37 cellular contexts compared by ENCODE assay signal in genomic region chr9:11257992-11258391, GRCh38.
"Had no signal": no experiment of that assay in that cellular context is flagged by ENCODE, and none has a peak within 500 bp of the region (broad histone marks: within the 10 kb centered on the region; RNA-seq: fewer than 3 reads in every experiment).

No MANE protein-coding gene starts in this region.

- H2AFZ ChIP-seq: PC-9 had no signal

- H3K4me1 ChIP-seq: ascending aorta, body of pancreas, breast epithelium had no signal

- H3K9me3 ChIP-seq: ascending aorta, body of pancreas had no signal

- DNase-seq: activated CD4-positive, alpha-beta memory T cell treated with anti-CD3 and anti-CD28 coated beads, Interleukin-2, amount 10 ng/mL, durations not matched to agents 7 days and 5 days; activated CD4-positive, alpha-beta T cell treated with anti-CD3 and anti-CD28 coated beads for 1 hour; activated CD4-positive, alpha-beta T cell treated with anti-CD3 and anti-CD28 coated beads for 48 hours; activated CD4-positive, CD25-positive, alpha-beta regulatory T cell; activated CD8-positive, alpha-beta memory T cell treated with anti-CD3 and anti-CD28 coated beads for 24 hours; activated CD8-positive, alpha-beta memory T cell treated with anti-CD3 and anti-CD28 coated beads, Interleukin-2, amount 10 ng/mL, durations not matched to agents 7 days and 5 days; activated CD8-positive, alpha-beta memory T cell treated with anti-CD3 and anti-CD28 coated beads, Interleukin-2, amount 50 U/mL, for 48 hours; activated effector memory CD4-positive, alpha-beta T cell treated with Interleukin-2 at 50 U/mL for 16 hours; activated naive CD4-positive, alpha-beta T cell treated with anti-CD3 and anti-CD28 coated beads, Interleukin-2, amount 50 U/mL, for 16 hours; activated naive CD8-positive, alpha-beta T cell treated with anti-CD3 and anti-CD28 coated beads for 36 hours; activated T-cell treated with anti-CD3 and anti-CD28 coated beads, Interleukin-2, amount 50 U/mL, for 48 hours; amygdala; body of pancreas; caudate nucleus; Kasumi-1; KG1; MG63; NCI-H1048; NCI-H1105 treated with DMSO at 0.1 percent for 48 hours; NCI-H1436; NCI-H1694; NCI-H1930; NCI-H2081 treated with DMSO at 0.1 percent for 48 hours; NCI-H226; NCI-H524 treated with DMSO at 0.1 percent for 48 hours; NK-92 treated with Interleukin-12 subunit alpha and Interleukin-12 subunit beta, amount 100 ng/mL, for 24 hours; PC-9; SIG-M5; SW 1271; T-helper 1 cell; T-helper 2 cell; T-helper 9 cell; WERI-Rb-1 had no signal

- H3K4me2 ChIP-seq: PC-9 had no signal

- H3K27me3 ChIP-seq: ascending aorta, body of pancreas, breast epithelium, MG63 had no signal

- H3K27ac ChIP-seq: ascending aorta, body of pancreas, breast epithelium, PC-9, RWPE1, WERI-Rb-1 had no signal

- ATAC-seq: activated CD8-positive, alpha-beta memory T cell treated with anti-CD3 and anti-CD28 coated beads, Interleukin-2, amount 10 ng/mL, durations not matched to agents 7 days and 5 days; body of pancreas; Right ventricle myocardium inferior had no signal

- H3K36me3 ChIP-seq: ascending aorta, breast epithelium, MG63, WERI-Rb-1 had no signal

- H3K4me3 ChIP-seq: ascending aorta, body of pancreas, breast epithelium, MG63, PC-9 had no signal
